16 cellular contexts compared by ENCODE assay signal in genomic region chr4:62003695-62004094, GRCh38.
A peak's percentile ranks its signal among the peaks of the same experiment; 100 is the strongest.
DNase-seq lines count a peak whose midpoint lies in the region; ATAC-seq and TF ChIP-seq lines count a peak whose summit lies in the region.
"Had no signal": no experiment of that assay in that cellular context is flagged by ENCODE, and none has a peak within 500 bp of the region (broad histone marks: within the 10 kb centered on the region; RNA-seq: fewer than 3 reads in every experiment).

No MANE protein-coding gene starts in this region.

- H3K4me1 Mint-ChIP-seq in mesothelial cell of epicardium = peaks cover 18% of the 10 kb centered on the region
- H3K4me1 Mint-ChIP-seq in activated T-cell treated with anti-CD3 and anti-CD28 coated beads, Interleukin-2, amount 50 U/mL, for 72 hours (ENCODE audit: low read depth) = no peaks in the 10 kb centered on the region

- no peak overlapping the region for H3K4me3 Mint-ChIP-seq in mesothelial cell of epicardium
- no peak overlapping the region for H3K4me3 Mint-ChIP-seq in activated T-cell treated with anti-CD3 and anti-CD28 coated beads, Interleukin-2, amount 50 U/mL, for 72 hours

- H3K9me3 ChIP-seq in HAP-1 = no peaks in the 10 kb centered on the region
- H3K9me3 ChIP-seq in uterus = no peaks in the 10 kb centered on the region
- H3K9me3 ChIP-seq: SJCRH30 had no signal

- H3K36me3 ChIP-seq in HAP-1 (replicated peaks) (no peaks in the 10 kb centered on the region), uterus (peaks cover 0 to 4% of the 10 kb centered on the region in 2 donors)
- H3K36me3 ChIP-seq: SJCRH30 had no signal

- no peaks in the 10 kb centered on the region for H3K27me3 ChIP-seq in HAP-1 (ENCODE audit: low read depth)
- H3K27me3 ChIP-seq in uterus = no peaks in the 10 kb centered on the region
- H3K27me3 ChIP-seq: SJCRH30 had no signal

- in situ Hi-C loops in HAP-1 (cut with MboI; ENCODE audit: low sequenced_read_pairs) = no loop called here

- H3K4me1 ChIP-seq in HAP-1 (peaks cover 21% of the 10 kb centered on the region), uterus (no peaks in the 10 kb centered on the region)
- H3K4me1 ChIP-seq: SJCRH30 had no signal

- H3K27me3 Mint-ChIP-seq in mesothelial cell of epicardium (ENCODE audit: low read depth) = no peaks in the 10 kb centered on the region
- no peaks in the 10 kb centered on the region for H3K27me3 Mint-ChIP-seq in activated T-cell treated with anti-CD3 and anti-CD28 coated beads, Interleukin-2, amount 50 U/mL, for 72 hours (ENCODE audit: low read depth)

- intact Hi-C loops in uterus (cut with DNase I; ENCODE audit: low total_unique reads) = no loop called here

- no peak overlapping the region for H3K4me3 ChIP-seq in HAP-1
- no peak overlapping the region for H3K4me3 ChIP-seq in fibroblast of pulmonary artery (replicated peaks; ENCODE audit: low read depth, low read length)
- no peak overlapping the region for H3K4me3 ChIP-seq in uterus
- H3K4me3 ChIP-seq: GM12878, SJCRH30 had no signal

- peaks cover 7% of the 10 kb centered on the region for H3K36me3 Mint-ChIP-seq in mesothelial cell of epicardium
- no peaks in the 10 kb centered on the region for H3K36me3 Mint-ChIP-seq in activated T-cell treated with anti-CD3 and anti-CD28 coated beads, Interleukin-2, amount 50 U/mL, for 72 hours (ENCODE audit: insufficient read depth in 2 of 2)

- no peak for TF ChIP-seq POLR2A in uterus (IDR thresholded peaks at IDR 0.05)

- peaks cover 5% of the 10 kb centered on the region for H3K9me3 Mint-ChIP-seq in mesothelial cell of epicardium
- peaks cover 9 to 10% of the 10 kb centered on the region in 2 donors for H3K9me3 Mint-ChIP-seq in activated T-cell treated with anti-CD3 and anti-CD28 coated beads, Interleukin-2, amount 50 U/mL, for 72 hours

- TF ChIP-seq CTCF in fibroblast of pulmonary artery (IDR thresholded peaks at IDR 0.05; ENCODE audit: low read length, missing control alignments) (no peak), mesothelial cell of epicardium (IDR thresholded peaks at IDR 0.05; ENCODE audit: unreplicated experiment) (no peak), uterus (IDR thresholded peaks at IDR 0.05) (no peak)

- ATAC-seq in activated T-cell treated with anti-CD3 and anti-CD28 coated beads, Interleukin-2, amount 50 U/mL, for 72 hours (replicated peaks in 1 of 2) = no peak
- ATAC-seq in GM19455 (IDR thresholded peaks at IDR 0.05; ENCODE audit: unreplicated experiment) = no peak
- ATAC-seq: GM12878, Panc1 had no signal

- peak overlapping the region; percentile 65 for H3K27ac Mint-ChIP-seq in mesothelial cell of epicardium
- H3K27ac Mint-ChIP-seq in activated T-cell treated with anti-CD3 and anti-CD28 coated beads, Interleukin-2, amount 50 U/mL, for 72 hours = no peak overlapping the region

- DNase-seq in HAP-1 (ENCODE audit: low spot score in 2 of 2) (peak; percentile 17 to 20), NCI-H526 treated with DMSO at 0.1 percent for 48 hours (lab: John Stamatoyannopoulos, UW) (peak; percentile 44), fibroblast of pulmonary artery (ENCODE audit: low read depth) (peak; percentile 7), mesothelial cell of epicardium (ENCODE audit: low spot score in 2 of 2, unreplicated experiment in 2 of 2) (no peak), uterus (no peak)
- DNase-seq in activated T-cell treated with anti-CD3 and anti-CD28 coated beads, Interleukin-2, amount 50 U/mL, for 72 hours = no peak
- DNase-seq: ACHN, DMS153, EL, NCI-H1694 treated with DMSO at 0.1 percent for 48 hours, NCI-H2107, SJCRH30 had no signal

- no peak overlapping the region for H3K27ac ChIP-seq in uterus
- H3K27ac ChIP-seq: C4-2B, SJCRH30 had no signal

Comparison
In these comparisons a context has a peak if more than half of its experiments do, and no peak if none do; other contexts are left out.
1. DNase-seq: peak in HAP-1 (2 of 2), NCI-H526 treated with DMSO at 0.1 percent for 48 hours (single experiment) and fibroblast of pulmonary artery (single experiment); none in mesothelial cell of epicardium (0 of 2), activated T-cell treated with anti-CD3 and anti-CD28 coated beads, Interleukin-2, amount 50 U/mL, for 72 hours (0 of 2) and uterus (0 of 2).